Comparison of ENCODE assay signal across 1 cellular context in the genomic region with DNA sequence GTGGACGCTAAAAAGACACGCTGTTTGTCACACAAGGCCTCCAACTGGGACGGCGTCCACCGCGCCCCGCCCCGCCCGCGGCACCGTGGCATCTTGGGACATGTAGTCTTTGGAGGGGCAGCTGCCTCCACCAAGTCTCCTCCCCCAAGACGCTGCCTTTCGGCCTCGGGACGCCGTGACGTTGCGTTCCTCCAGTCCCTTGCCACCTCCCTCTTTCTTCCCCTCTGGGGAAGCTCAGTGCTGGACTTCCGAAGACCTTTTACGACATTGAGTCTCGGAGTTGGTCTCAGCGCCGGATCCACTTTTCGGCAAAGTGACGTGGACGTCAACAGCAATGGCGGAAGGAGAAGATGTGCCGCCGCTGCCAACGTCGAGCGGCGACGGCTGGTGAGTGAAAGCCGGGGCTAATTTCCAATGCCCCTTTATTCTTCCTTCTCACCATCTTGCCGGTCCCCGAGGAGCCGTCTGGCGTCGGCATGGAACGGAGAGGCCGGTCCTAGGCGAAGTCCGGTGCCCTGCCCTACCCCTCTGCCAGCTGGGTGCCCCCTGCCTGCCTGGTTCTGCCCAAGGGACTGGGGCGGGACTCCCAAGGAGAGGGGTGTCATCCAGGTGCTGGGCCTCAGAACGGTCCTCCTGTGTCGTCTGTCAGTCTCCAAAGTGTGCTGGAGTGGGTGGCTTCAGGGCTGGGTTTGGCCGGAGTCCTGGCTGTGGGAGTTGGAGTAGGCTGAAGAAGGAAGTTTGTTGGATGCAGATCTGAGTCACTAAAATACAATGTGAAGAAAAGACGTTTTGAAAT.
TF ChIP-seq lines count a peak whose summit lies in the region.

TSS of gene TBC1D23 (plus strand) at position 308 of the 796 bp plus-strand sequence. CDS start at position 335, 27 bp downstream.

TF ChIP-seq in HepG2, 621 proteins besides CTCF, POLR2A, EP300 and RAD21 (continued from another document and continues in another):
- TF ChIP-seq, protein P1, sequence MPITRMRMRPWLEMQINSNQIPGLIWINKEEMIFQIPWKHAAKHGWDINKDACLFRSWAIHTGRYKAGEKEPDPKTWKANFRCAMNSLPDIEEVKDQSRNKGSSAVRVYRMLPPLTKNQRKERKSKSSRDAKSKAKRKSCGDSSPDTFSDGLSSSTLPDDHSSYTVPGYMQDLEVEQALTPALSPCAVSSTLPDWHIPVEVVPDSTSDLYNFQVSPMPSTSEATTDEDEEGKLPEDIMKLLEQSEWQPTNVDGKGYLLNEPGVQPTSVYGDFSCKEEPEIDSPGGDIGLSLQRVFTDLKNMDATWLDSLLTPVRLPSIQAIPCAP (CRISPR knock-in tag; IDR thresholded peaks at IDR 0.05; ENCODE audit: low read depth): peak; percentile 50; the same call in 1 of the 2 replicates
- TF ChIP-seq ZNF143 (CRISPR knock-in tag; IDR thresholded peaks at IDR 0.05) (peak; percentile 98), ZNF484 (CRISPR knock-in tag; IDR thresholded peaks at IDR 0.05; ENCODE audit: borderline replicate concordance, low read depth) (0 out of 2 replicates have a peak, but pooled peaks have one; percentile 52), KDM5A (IDR thresholded peaks at IDR 0.05; ENCODE audit: borderline replicate concordance, low read length) (peak; percentile 96), NFKBIZ (CRISPR knock-in tag; IDR thresholded peaks at IDR 0.05) (peak; percentile 79), ZNF318 (CRISPR knock-in tag; IDR thresholded peaks at IDR 0.05) (0 out of 2 replicates have a peak, but pooled peaks have one; percentile 39), NONO (IDR thresholded peaks at IDR 0.05) (no peak), NONO (CRISPR knock-in tag; conservative IDR thresholded peaks at IDR 0.05) (peak; percentile 78), CREB1 (IDR thresholded peaks at IDR 0.05) (peak; percentile 94), CREB1 (CRISPR knock-in tag; IDR thresholded peaks at IDR 0.05) (peak; percentile 96), ISX (CRISPR knock-in tag; conservative IDR thresholded peaks at IDR 0.05) (no peak), YEATS2 (CRISPR knock-in tag; IDR thresholded peaks at IDR 0.05; ENCODE audit: borderline replicate concordance) (peak; percentile 31; the same call in 1 of the 2 replicates), E2F5 (CRISPR knock-in tag; conservative IDR thresholded peaks at IDR 0.05) (no peak), NCOA5 (CRISPR knock-in tag; IDR thresholded peaks at IDR 0.05) (no peak), SRSF1 (optimal IDR thresholded peaks at IDR 0.05; ENCODE audit: low read depth, low read length) (peak; percentile 60), ZNF207 (IDR thresholded peaks at IDR 0.05; ENCODE audit: borderline replicate concordance) (no peak), DMAP1 (CRISPR knock-in tag; IDR thresholded peaks at IDR 0.05) (peak; percentile 74; the same call in 1 of the 2 replicates), HNRNPL (IDR thresholded peaks at IDR 0.05; ENCODE audit: low read depth, low read length) (peak; percentile 98), TBL1XR1 (IDR thresholded peaks at IDR 0.05; ENCODE audit: borderline replicate concordance, low read length, partially characterized antibody) (peak; percentile 14), SALL1 (CRISPR knock-in tag; IDR thresholded peaks at IDR 0.05) (peak; percentile 83; the same call in 1 of the 2 replicates), HCFC1 (IDR thresholded peaks at IDR 0.05; ENCODE audit: low read depth, low read length) (peak; percentile 89), MATR3 (CRISPR knock-in tag; IDR thresholded peaks at IDR 0.05) (no peak), ZNF333 (CRISPR knock-in tag; IDR thresholded peaks at IDR 0.05; ENCODE audit: borderline replicate concordance) (peak; percentile 96), ZNF652 (CRISPR knock-in tag; IDR thresholded peaks at IDR 0.05; ENCODE audit: borderline replicate concordance, low read depth) (no peak), XBP1 (CRISPR knock-in tag; IDR thresholded peaks at IDR 0.05) (peak; percentile 77; the same call in 1 of the 2 replicates), ELF3 (CRISPR knock-in tag; IDR thresholded peaks at IDR 0.05) (peak; percentile 66), ZNF850 (CRISPR knock-in tag; conservative IDR thresholded peaks at IDR 0.05) (peak; percentile 64; the same call in 1 of the 2 replicates), KMT2A (CRISPR knock-in tag; IDR thresholded peaks at IDR 0.05) (peak; percentile 83; the same call in 1 of the 2 replicates)
- TF ChIP-seq, protein P2, sequence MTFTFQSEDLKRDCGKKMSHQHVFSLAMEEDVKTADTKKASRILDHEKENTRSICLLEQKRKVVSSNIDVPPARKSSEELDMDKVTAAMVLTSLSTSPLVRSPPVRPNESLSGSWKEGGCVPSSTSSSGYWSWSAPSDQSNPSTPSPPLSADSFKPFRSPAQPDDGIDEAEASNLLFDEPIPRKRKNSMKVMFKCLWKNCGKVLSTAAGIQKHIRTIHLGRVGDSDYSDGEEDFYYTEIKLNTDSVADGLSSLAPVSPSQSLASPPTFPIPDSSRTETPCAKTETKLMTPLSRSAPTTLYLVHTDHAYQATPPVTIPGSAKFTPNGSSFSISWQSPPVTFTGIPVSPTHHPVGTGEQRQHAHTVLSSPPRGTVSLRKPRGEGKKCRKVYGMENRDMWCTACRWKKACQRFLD (CRISPR knock-in tag; IDR thresholded peaks at IDR 0.05; ENCODE audit: borderline replicate concordance): no peak; the same call in 1 of the 2 replicates
- TF ChIP-seq, protein P3, sequence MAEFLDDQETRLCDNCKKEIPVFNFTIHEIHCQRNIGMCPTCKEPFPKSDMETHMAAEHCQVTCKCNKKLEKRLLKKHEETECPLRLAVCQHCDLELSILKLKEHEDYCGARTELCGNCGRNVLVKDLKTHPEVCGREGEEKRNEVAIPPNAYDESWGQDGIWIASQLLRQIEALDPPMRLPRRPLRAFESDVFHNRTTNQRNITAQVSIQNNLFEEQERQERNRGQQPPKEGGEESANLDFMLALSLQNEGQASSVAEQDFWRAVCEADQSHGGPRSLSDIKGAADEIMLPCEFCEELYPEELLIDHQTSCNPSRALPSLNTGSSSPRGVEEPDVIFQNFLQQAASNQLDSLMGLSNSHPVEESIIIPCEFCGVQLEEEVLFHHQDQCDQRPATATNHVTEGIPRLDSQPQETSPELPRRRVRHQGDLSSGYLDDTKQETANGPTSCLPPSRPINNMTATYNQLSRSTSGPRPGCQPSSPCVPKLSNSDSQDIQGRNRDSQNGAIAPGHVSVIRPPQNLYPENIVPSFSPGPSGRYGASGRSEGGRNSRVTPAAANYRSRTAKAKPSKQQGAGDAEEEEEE (CRISPR knock-in tag; IDR thresholded peaks at IDR 0.05; ENCODE audit: borderline replicate concordance): no peak
- TF ChIP-seq, protein P4, sequence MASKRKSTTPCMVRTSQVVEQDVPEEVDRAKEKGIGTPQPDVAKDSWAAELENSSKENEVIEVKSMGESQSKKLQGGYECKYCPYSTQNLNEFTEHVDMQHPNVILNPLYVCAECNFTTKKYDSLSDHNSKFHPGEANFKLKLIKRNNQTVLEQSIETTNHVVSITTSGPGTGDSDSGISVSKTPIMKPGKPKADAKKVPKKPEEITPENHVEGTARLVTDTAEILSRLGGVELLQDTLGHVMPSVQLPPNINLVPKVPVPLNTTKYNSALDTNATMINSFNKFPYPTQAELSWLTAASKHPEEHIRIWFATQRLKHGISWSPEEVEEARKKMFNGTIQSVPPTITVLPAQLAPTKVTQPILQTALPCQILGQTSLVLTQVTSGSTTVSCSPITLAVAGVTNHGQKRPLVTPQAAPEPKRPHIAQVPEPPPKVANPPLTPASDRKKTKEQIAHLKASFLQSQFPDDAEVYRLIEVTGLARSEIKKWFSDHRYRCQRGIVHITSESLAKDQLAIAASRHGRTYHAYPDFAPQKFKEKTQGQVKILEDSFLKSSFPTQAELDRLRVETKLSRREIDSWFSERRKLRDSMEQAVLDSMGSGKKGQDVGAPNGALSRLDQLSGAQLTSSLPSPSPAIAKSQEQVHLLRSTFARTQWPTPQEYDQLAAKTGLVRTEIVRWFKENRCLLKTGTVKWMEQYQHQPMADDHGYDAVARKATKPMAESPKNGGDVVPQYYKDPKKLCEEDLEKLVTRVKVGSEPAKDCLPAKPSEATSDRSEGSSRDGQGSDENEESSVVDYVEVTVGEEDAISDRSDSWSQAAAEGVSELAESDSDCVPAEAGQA (IDR thresholded peaks at IDR 0.05; ENCODE audit: low read depth): peak; percentile 43; the same call in 1 of the 2 replicates
- TF ChIP-seq, protein P4 (CRISPR knock-in tag; IDR thresholded peaks at IDR 0.05; ENCODE audit: borderline replicate concordance): no peak
- TF ChIP-seq, protein P5, sequence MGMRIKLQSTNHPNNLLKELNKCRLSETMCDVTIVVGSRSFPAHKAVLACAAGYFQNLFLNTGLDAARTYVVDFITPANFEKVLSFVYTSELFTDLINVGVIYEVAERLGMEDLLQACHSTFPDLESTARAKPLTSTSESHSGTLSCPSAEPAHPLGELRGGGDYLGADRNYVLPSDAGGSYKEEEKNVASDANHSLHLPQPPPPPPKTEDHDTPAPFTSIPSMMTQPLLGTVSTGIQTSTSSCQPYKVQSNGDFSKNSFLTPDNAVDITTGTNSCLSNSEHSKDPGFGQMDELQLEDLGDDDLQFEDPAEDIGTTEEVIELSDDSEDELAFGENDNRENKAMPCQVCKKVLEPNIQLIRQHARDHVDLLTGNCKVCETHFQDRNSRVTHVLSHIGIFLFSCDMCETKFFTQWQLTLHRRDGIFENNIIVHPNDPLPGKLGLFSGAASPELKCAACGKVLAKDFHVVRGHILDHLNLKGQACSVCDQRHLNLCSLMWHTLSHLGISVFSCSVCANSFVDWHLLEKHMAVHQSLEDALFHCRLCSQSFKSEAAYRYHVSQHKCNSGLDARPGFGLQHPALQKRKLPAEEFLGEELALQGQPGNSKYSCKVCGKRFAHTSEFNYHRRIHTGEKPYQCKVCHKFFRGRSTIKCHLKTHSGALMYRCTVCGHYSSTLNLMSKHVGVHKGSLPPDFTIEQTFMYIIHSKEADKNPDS (CRISPR knock-in tag; IDR thresholded peaks at IDR 0.05): peak; percentile 55; the same call in 1 of the 2 replicates
